Comparison of ENCODE assay signal across 9 cellular contexts in the genomic region with DNA sequence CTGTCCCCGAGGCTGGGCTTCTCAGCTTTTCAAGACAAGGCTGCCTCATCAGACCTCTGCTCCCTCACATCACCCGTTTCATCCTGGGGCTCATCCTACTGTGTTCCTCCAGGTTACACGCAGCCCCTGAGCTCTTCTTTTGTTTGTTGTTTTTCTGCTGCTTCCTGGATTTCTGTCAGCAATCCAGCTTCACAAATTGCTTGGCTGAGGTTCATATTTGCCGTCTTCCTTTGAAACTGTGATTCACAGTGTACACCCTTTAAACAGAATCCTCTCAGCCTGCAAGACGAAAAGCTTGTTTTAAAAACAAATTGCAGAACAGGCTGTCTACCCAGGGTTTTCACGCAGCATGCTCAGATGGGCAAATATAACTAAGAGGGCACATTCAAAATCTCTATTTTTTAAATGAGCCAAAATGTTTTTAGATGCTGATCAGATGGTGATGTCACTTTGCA. TPM values are rescaled to one million over a fixed set of nuclear protein-coding genes. Genes with fewer than 3 reads are reported as not detected.
DNase-seq lines count a peak whose midpoint lies in the region; ATAC-seq, FAIRE-seq and TF ChIP-seq lines count a peak whose summit lies in the region.
"Had no signal": no experiment of that assay in that cellular context is flagged by ENCODE, and none has a peak within 500 bp of the region (broad histone marks: within the 10 kb centered on the region; RNA-seq: fewer than 3 reads in every experiment).

No MANE protein-coding gene starts in this region.

- H3K4me1 ChIP-seq in right lobe of liver, result no peaks in the 10 kb centered on the region

- no peak overlapping the region for H3K4me3 Mint-ChIP-seq in activated T-helper 1 cell treated with anti-CD3 and anti-CD28 coated beads, Interleukin-12 subunit alpha, Interleukin-12 subunit beta, Interleukin-2, Interleukin-4 antibody, amounts not matched to agents 30 ng/mL and 10 ng/mL and 1 ng/mL, durations not matched to agents 14 hours and 24 hours and 36 hours
- H3K4me3 Mint-ChIP-seq: CD8-positive, alpha-beta memory T cell had no signal

- H3K36me3 Mint-ChIP-seq in activated T-helper 1 cell treated with anti-CD3 and anti-CD28 coated beads, Interleukin-12 subunit alpha, Interleukin-12 subunit beta, Interleukin-2, Interleukin-4 antibody, amounts not matched to agents 30 ng/mL and 10 ng/mL and 1 ng/mL, durations not matched to agents 14 hours and 24 hours and 36 hours (ENCODE audit: low read depth), result no peaks in the 10 kb centered on the region
- H3K36me3 Mint-ChIP-seq: CD8-positive, alpha-beta memory T cell had no signal

- H3K9me3 ChIP-seq in AG04450 (ENCODE audit: control insufficient read depth, insufficient read depth, low read length) (no peaks in the 10 kb centered on the region), right lobe of liver (no peaks in the 10 kb centered on the region)

- POLR2A ChIA-PET in AG04450 (lab: Yijun Ruan, JAX), result no interaction called here

- no peak for TF ChIP-seq POLR2A in right lobe of liver (IDR thresholded peaks at IDR 0.05)

- H3K9me3 Mint-ChIP-seq in activated T-helper 1 cell treated with anti-CD3 and anti-CD28 coated beads, Interleukin-12 subunit alpha, Interleukin-12 subunit beta, Interleukin-2, Interleukin-4 antibody, amounts not matched to agents 30 ng/mL and 10 ng/mL and 1 ng/mL, durations not matched to agents 14 hours and 24 hours and 36 hours, result no peaks in the 10 kb centered on the region

- no peaks in the 10 kb centered on the region for H3K27me3 Mint-ChIP-seq in activated T-helper 1 cell treated with anti-CD3 and anti-CD28 coated beads, Interleukin-12 subunit alpha, Interleukin-12 subunit beta, Interleukin-2, Interleukin-4 antibody, amounts not matched to agents 30 ng/mL and 10 ng/mL and 1 ng/mL, durations not matched to agents 14 hours and 24 hours and 36 hours (ENCODE audit: insufficient read depth)

- H3K4me3 ChIP-seq in AG04450 (ENCODE audit: low read depth, low read length) (peak overlapping the region; percentile 31), LNCaP clone FGC (ENCODE audit: low read depth, low read length) (peak overlapping the region; percentile 13; the same call in 1 of the 2 replicates), bronchial epithelial cell (ENCODE audit: low read depth, low read length) (no peak overlapping the region), right lobe of liver (no peak overlapping the region)

- FAIRE-seq in bronchial epithelial cell (lab: Jason Lieb, UNC), result no peak

- H3K27ac Mint-ChIP-seq in activated T-helper 1 cell treated with anti-CD3 and anti-CD28 coated beads, Interleukin-12 subunit alpha, Interleukin-12 subunit beta, Interleukin-2, Interleukin-4 antibody, amounts not matched to agents 30 ng/mL and 10 ng/mL and 1 ng/mL, durations not matched to agents 14 hours and 24 hours and 36 hours, result no peak overlapping the region
- H3K27ac Mint-ChIP-seq: CD8-positive, alpha-beta memory T cell had no signal

- CTCF ChIA-PET in AG04450 (lab: Charles Lee), result interaction anchor here (0.6 to 1.4 kb wide), 4 partner anchors 120 to 1715 kb away, joined by 3 to 6 read pairs (median 4); no protein-coding TSS in a partner anchor

- ATAC-seq in right lobe of liver (peak in 3 of 4 donors; percentile 36 to 66 (median 50)), HG02571 (IDR thresholded peaks at IDR 0.05; ENCODE audit: unreplicated experiment) (no peak), GM21526 (IDR thresholded peaks at IDR 0.05; ENCODE audit: low FRiP score, unreplicated experiment) (no peak)

- H3K36me3 ChIP-seq in bronchial epithelial cell (ENCODE audit: control insufficient read depth, insufficient read depth, low read length) (no peaks in the 10 kb centered on the region), right lobe of liver (no peaks in the 10 kb centered on the region)

- TF ChIP-seq CTCF in AG04450 (IDR thresholded peaks at IDR 0.05; ENCODE audit: low read depth, low read length) (no peak), LNCaP clone FGC (IDR thresholded peaks at IDR 0.05; ENCODE audit: control insufficient read depth, extremely low read depth, insufficient read depth) (no peak), bronchial epithelial cell (IDR thresholded peaks at IDR 0.05; ENCODE audit: insufficient read depth, low read length, severe bottlenecking) (no peak), right lobe of liver (IDR thresholded peaks at IDR 0.05) (no peak)

- 21% methylated on average over 6 of the region's 6 CpGs for WGBS in right lobe of liver (ENCODE audit: insufficient coverage, low coverage, low lambda C conversion rate, missing lambda C conversion rate)

- intact Hi-C loops in right lobe of liver (cut with DNase I), result no loop called here
- intact Hi-C loops in activated T-helper 1 cell treated with anti-CD3 and anti-CD28 coated beads, Interleukin-12 subunit alpha, Interleukin-12 subunit beta, Interleukin-2, Interleukin-4 antibody, amounts not matched to agents 30 ng/mL and 10 ng/mL and 1 ng/mL, durations not matched to agents 14 hours and 24 hours and 36 hours (cut with micrococcal nuclease), result no loop called here

- H3K4me1 Mint-ChIP-seq in activated T-helper 1 cell treated with anti-CD3 and anti-CD28 coated beads, Interleukin-12 subunit alpha, Interleukin-12 subunit beta, Interleukin-2, Interleukin-4 antibody, amounts not matched to agents 30 ng/mL and 10 ng/mL and 1 ng/mL, durations not matched to agents 14 hours and 24 hours and 36 hours (ENCODE audit: low read depth), result no peaks in the 10 kb centered on the region
- H3K4me1 Mint-ChIP-seq: CD8-positive, alpha-beta memory T cell had no signal

- H3K27me3 ChIP-seq in AG04450 (ENCODE audit: control insufficient read depth, insufficient read depth, low read length), result peaks cover 13% of the 10 kb centered on the region
- no peaks in the 10 kb centered on the region for H3K27me3 ChIP-seq in bronchial epithelial cell (ENCODE audit: control insufficient read depth, insufficient read depth, low read length)
- no peaks in the 10 kb centered on the region for H3K27me3 ChIP-seq in right lobe of liver

- peak; percentile 18 for DNase-seq in AG04450 (ENCODE audit: low read depth, low spot score)
- DNase-seq in LNCaP clone FGC (ENCODE audit: low read depth), result peak; percentile 77
- DNase-seq in bronchial epithelial cell (ENCODE audit: low read depth), result peak; percentile 65
- DNase-seq in right lobe of liver, result no peak
- no peak for DNase-seq in NCI-H1436 (lab: John Stamatoyannopoulos, UW)
- no peak for DNase-seq in activated T-helper 1 cell treated with anti-CD3 and anti-CD28 coated beads, Interleukin-12 subunit alpha, Interleukin-12 subunit beta, Interleukin-2, Interleukin-4 antibody, amounts not matched to agents 30 ng/mL and 10 ng/mL and 1 ng/mL, durations not matched to agents 14 hours and 24 hours and 36 hours (ENCODE audit: low spot score)
- DNase-seq: CD8-positive, alpha-beta memory T cell had no signal

- H3K27ac ChIP-seq in AG04450 (ENCODE audit: low read depth, low read length) (no peak overlapping the region), right lobe of liver (no peak overlapping the region)

RNA-seq across cellular contexts. Expression of gene PARD3, which starts 39.1 kb away (rescaled TPM):
- 34.4 and 43.1 TPM in 2 replicates for polyA plus RNA-seq in AG04450 (2011; rRNA removed)
- polyA minus RNA-seq in AG04450 (2011; rRNA and poly(A)+ RNA removed), result 52.3 and 58.9 TPM in 2 replicates
- total RNA-seq in bronchial epithelial cell (78.2 and 98.2 TPM in 2 replicates), right lobe of liver (10 to 100 TPM; 19.1 to 27.8 (median 22.0) TPM)
- 1.7 and 2.5 TPM in 2 replicates for total RNA-seq in activated T-helper 1 cell treated with anti-CD3 and anti-CD28 coated beads, Interleukin-12 subunit alpha, Interleukin-12 subunit beta, Interleukin-2, Interleukin-4 antibody, amounts not matched to agents 30 ng/mL and 10 ng/mL and 1 ng/mL, durations not matched to agents 14 hours and 24 hours and 36 hours
- polyA plus RNA-seq: CD8-positive, alpha-beta memory T cell had no signal

Comparison
In these comparisons a context has a peak if more than half of its experiments do, and no peak if none do; other contexts are left out.
1. DNase-seq: peak in AG04450 (single experiment), LNCaP clone FGC (single experiment) and bronchial epithelial cell (single experiment); none in right lobe of liver (0 of 3), NCI-H1436 (single experiment) and activated T-helper 1 cell treated with anti-CD3 and anti-CD28 coated beads, Interleukin-12 subunit alpha, Interleukin-12 subunit beta, Interleukin-2, Interleukin-4 antibody, amounts not matched to agents 30 ng/mL and 10 ng/mL and 1 ng/mL, durations not matched to agents 14 hours and 24 hours and 36 hours (single experiment).
2. H3K4me3 ChIP-seq: peak in AG04450 (single experiment) and LNCaP clone FGC (single experiment); none in bronchial epithelial cell (single experiment) and right lobe of liver (0 of 3).
3. ATAC-seq: peak in right lobe of liver (3 of 4); none in HG02571 (single experiment) and GM21526 (single experiment).